Comparison of ENCODE assay signal across 8 cellular contexts in genomic region chr12:76031081-76031413, GRCh38. TPM values are rescaled to one million over a fixed set of nuclear protein-coding genes. Genes with fewer than 3 reads are reported as not detected.
DNase-seq lines count a peak whose midpoint lies in the region; ATAC-seq and TF ChIP-seq lines count a peak whose summit lies in the region.

No MANE protein-coding gene starts in this region.

- peak overlapping the region; percentile 78 for H3K27ac ChIP-seq in 22Rv1
- H3K27ac ChIP-seq in neural cell (ENCODE audit: low read length) = peak overlapping the region; percentile 46

- H3K27ac Mint-ChIP-seq in effector memory CD8-positive, alpha-beta T cell = peak overlapping the region; percentile 98

- peak overlapping the region; percentile 54 for H3K4me2 ChIP-seq in neural cell (ENCODE audit: low read length)

- H3K79me2 ChIP-seq in neural cell (replicated peaks; ENCODE audit: insufficient read depth, low read length) = peaks cover 15% of the 10 kb centered on the region

- H3K27me3 ChIP-seq in neural cell (ENCODE audit: insufficient read depth, low read depth, low read length) = peaks cover 22% of the 10 kb centered on the region

- H3K4me1 Mint-ChIP-seq in effector memory CD8-positive, alpha-beta T cell (ENCODE audit: low read depth in 2 of 2) = peaks cover 17 to 25% of the 10 kb centered on the region in 2 donors

- no peaks in the 10 kb centered on the region for H3K9me2 ChIP-seq in neural cell (ENCODE audit: insufficient read depth, low read length)

- H3K4me3 Mint-ChIP-seq in effector memory CD8-positive, alpha-beta T cell = peak overlapping the region; percentile 95 to 97

- peak overlapping the region; percentile 83 for H3K4me3 ChIP-seq in neural cell (ENCODE audit: low read length)

- DNase-seq in NOMO-1 treated with DMSO at 0.1 percent for 48 hours (lab: John Stamatoyannopoulos, UW; ENCODE audit: unreplicated experiment) (peak; percentile 66), epidermal melanocyte (ENCODE audit: insufficient read length, low spot score) (no peak), SK-N-DZ (ENCODE audit: low spot score) (no peak), hepatic stellate cell (ENCODE audit: low spot score) (no peak)
- DNase-seq in effector memory CD8-positive, alpha-beta T cell = no peak

- peaks cover 37% of the 10 kb centered on the region for H3K36me3 Mint-ChIP-seq in effector memory CD8-positive, alpha-beta T cell (ENCODE audit: insufficient read depth)

- H3K36me3 ChIP-seq in neural cell (ENCODE audit: insufficient read depth, low read length) = no peaks in the 10 kb centered on the region

- TF ChIP-seq CTCF in 22Rv1 (IDR thresholded peaks at IDR 0.05) (no peak), neural cell (IDR thresholded peaks at IDR 0.05; ENCODE audit: poor library complexity, severe bottlenecking) (no peak)

- no peak overlapping the region for H2AFZ ChIP-seq in neural cell (ENCODE audit: low read depth, low read length)

- H3K9me3 Mint-ChIP-seq in effector memory CD8-positive, alpha-beta T cell = no peaks in the 10 kb centered on the region

- TF ChIP-seq RAD21 in neural cell (conservative IDR thresholded peaks at IDR 0.05) = no peak

- no peak for TF ChIP-seq EP300 in neural cell (conservative IDR thresholded peaks at IDR 0.05; ENCODE audit: poor library complexity, severe bottlenecking)

- H4K20me1 ChIP-seq in neural cell (ENCODE audit: insufficient read depth) = no peaks in the 10 kb centered on the region

- no peaks in the 10 kb centered on the region for H3K9me3 ChIP-seq in neural cell (ENCODE audit: low read length)

- ATAC-seq in GM19395 (IDR thresholded peaks at IDR 0.05; ENCODE audit: unreplicated experiment) = peak; percentile 24
- peak; percentile 6 for ATAC-seq in effector memory CD8-positive, alpha-beta T cell (replicated peaks)

- no peaks in the 10 kb centered on the region for H3K27me3 Mint-ChIP-seq in effector memory CD8-positive, alpha-beta T cell

- H3K9ac ChIP-seq in neural cell (ENCODE audit: low read length) = peak overlapping the region; percentile 79

- H3F3A ChIP-seq in neural cell (ENCODE audit: insufficient read depth, low read length, poor library complexity, severe bottlenecking) = no peaks in the 10 kb centered on the region

TF ChIP-seq in neural cell, 6 proteins besides CTCF, POLR2A, EP300 and RAD21:
- no peak for TF ChIP-seq REST (IDR thresholded peaks at IDR 0.05; ENCODE audit: borderline replicate concordance)
- TF ChIP-seq MXI1 (conservative IDR thresholded peaks at IDR 0.05; ENCODE audit: poor library complexity, severe bottlenecking) = peak; percentile 27

RNA-seq across cellular contexts. Expression of gene PHLDA1, which starts 0.5 kb away (rescaled TPM):
- 6.6 and 8.5 TPM in 2 replicates for polyA plus RNA-seq in neural cell
- polyA minus RNA-seq in neural cell = 9.7 and 11.8 TPM in 2 replicates
- 4.6 and 5.2 TPM in 2 replicates for polyA plus RNA-seq in SK-N-DZ (2014; cell fraction: cytosol; rRNA removed)
- polyA plus RNA-seq in SK-N-DZ (2014; cell fraction: nucleus; rRNA removed) = 2.8 and 3.1 TPM in 2 replicates

RNA-seq across cellular contexts. Expression of gene NAP1L1, which starts 53.4 kb away (rescaled TPM):
- 262 and 359 TPM in 2 replicates for polyA plus RNA-seq in neural cell
- 258 and 347 TPM in 2 replicates for polyA minus RNA-seq in neural cell
- polyA plus RNA-seq in SK-N-DZ (2014; cell fraction: cytosol; rRNA removed) = 466 and 569 TPM in 2 replicates
- polyA plus RNA-seq in SK-N-DZ (2014; cell fraction: nucleus; rRNA removed) = 390 and 521 TPM in 2 replicates
